Comparison of ENCODE assay signal across 2 cellular contexts in the genomic region with DNA sequence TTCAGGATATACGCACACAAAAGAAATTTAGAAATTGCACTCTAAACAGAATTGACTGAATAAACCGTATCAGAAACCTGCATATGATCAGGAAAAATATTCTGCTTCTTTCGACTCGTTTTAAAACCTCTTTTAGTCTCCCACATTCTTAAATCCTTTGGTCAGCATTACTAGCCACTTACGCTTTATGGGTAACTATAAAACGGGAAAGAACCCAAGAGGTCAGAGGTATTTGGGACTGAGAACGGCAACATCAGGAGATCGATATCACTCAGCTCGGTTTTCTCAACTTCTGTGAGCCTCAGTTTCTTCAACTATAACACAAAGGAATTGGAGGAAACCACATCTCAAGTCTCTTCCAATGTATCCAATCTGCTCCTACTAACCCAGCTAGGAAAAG.
TF ChIP-seq lines count a peak whose summit lies in the region.

No MANE protein-coding gene starts in this region.

TF ChIP-seq in liver, 16 proteins besides CTCF, POLR2A, EP300 and RAD21:
- peak in 1 of 2 donors; percentile 7 for TF ChIP-seq RXRA (IDR thresholded peaks at IDR 0.05)
- TF ChIP-seq, protein P1, sequence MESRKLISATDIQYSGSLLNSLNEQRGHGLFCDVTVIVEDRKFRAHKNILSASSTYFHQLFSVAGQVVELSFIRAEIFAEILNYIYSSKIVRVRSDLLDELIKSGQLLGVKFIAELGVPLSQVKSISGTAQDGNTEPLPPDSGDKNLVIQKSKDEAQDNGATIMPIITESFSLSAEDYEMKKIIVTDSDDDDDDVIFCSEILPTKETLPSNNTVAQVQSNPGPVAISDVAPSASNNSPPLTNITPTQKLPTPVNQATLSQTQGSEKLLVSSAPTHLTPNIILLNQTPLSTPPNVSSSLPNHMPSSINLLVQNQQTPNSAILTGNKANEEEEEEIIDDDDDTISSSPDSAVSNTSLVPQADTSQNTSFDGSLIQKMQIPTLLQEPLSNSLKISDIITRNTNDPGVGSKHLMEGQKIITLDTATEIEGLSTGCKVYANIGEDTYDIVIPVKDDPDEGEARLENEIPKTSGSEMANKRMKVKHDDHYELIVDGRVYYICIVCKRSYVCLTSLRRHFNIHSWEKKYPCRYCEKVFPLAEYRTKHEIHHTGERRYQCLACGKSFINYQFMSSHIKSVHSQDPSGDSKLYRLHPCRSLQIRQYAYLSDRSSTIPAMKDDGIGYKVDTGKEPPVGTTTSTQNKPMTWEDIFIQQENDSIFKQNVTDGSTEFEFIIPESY (IDR thresholded peaks at IDR 0.05): no peak

TF ChIP-seq in HepG2, 621 proteins besides CTCF, POLR2A, EP300 and RAD21:
- no peak for TF ChIP-seq POLR2G (IDR thresholded peaks at IDR 0.05; ENCODE audit: low read depth, low read length)
- no peak for TF ChIP-seq CEBPG (CRISPR knock-in tag; IDR thresholded peaks at IDR 0.05)
- TF ChIP-seq GFI1 (CRISPR knock-in tag; IDR thresholded peaks at IDR 0.05; ENCODE audit: borderline replicate concordance): no peak
- TF ChIP-seq TAF15 (IDR thresholded peaks at IDR 0.05; ENCODE audit: low read depth, low read length, poor library complexity, severe bottlenecking): no peak
- TF ChIP-seq, protein P2, sequence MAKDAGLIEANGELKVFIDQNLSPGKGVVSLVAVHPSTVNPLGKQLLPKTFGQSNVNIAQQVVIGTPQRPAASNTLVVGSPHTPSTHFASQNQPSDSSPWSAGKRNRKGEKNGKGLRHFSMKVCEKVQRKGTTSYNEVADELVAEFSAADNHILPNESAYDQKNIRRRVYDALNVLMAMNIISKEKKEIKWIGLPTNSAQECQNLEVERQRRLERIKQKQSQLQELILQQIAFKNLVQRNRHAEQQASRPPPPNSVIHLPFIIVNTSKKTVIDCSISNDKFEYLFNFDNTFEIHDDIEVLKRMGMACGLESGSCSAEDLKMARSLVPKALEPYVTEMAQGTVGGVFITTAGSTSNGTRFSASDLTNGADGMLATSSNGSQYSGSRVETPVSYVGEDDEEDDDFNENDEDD (CRISPR knock-in tag; IDR thresholded peaks at IDR 0.05; ENCODE audit: borderline replicate concordance): no peak
- TF ChIP-seq ZNF138 (CRISPR knock-in tag; IDR thresholded peaks at IDR 0.05; ENCODE audit: low read depth): no peak
- TF ChIP-seq, protein P3, sequence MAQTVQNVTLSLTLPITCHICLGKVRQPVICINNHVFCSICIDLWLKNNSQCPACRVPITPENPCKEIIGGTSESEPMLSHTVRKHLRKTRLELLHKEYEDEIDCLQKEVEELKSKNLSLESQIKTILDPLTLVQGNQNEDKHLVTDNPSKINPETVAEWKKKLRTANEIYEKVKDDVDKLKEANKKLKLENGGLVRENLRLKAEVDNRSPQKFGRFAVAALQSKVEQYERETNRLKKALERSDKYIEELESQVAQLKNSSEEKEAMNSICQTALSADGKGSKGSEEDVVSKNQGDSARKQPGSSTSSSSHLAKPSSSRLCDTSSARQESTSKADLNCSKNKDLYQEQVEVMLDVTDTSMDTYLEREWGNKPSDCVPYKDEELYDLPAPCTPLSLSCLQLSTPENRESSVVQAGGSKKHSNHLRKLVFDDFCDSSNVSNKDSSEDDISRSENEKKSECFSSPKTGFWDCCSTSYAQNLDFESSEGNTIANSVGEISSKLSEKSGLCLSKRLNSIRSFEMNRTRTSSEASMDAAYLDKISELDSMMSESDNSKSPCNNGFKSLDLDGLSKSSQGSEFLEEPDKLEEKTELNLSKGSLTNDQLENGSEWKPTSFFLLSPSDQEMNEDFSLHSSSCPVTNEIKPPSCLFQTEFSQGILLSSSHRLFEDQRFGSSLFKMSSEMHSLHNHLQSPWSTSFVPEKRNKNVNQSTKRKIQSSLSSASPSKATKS (CRISPR knock-in tag; IDR thresholded peaks at IDR 0.05): no peak
- TF ChIP-seq, protein P4, sequence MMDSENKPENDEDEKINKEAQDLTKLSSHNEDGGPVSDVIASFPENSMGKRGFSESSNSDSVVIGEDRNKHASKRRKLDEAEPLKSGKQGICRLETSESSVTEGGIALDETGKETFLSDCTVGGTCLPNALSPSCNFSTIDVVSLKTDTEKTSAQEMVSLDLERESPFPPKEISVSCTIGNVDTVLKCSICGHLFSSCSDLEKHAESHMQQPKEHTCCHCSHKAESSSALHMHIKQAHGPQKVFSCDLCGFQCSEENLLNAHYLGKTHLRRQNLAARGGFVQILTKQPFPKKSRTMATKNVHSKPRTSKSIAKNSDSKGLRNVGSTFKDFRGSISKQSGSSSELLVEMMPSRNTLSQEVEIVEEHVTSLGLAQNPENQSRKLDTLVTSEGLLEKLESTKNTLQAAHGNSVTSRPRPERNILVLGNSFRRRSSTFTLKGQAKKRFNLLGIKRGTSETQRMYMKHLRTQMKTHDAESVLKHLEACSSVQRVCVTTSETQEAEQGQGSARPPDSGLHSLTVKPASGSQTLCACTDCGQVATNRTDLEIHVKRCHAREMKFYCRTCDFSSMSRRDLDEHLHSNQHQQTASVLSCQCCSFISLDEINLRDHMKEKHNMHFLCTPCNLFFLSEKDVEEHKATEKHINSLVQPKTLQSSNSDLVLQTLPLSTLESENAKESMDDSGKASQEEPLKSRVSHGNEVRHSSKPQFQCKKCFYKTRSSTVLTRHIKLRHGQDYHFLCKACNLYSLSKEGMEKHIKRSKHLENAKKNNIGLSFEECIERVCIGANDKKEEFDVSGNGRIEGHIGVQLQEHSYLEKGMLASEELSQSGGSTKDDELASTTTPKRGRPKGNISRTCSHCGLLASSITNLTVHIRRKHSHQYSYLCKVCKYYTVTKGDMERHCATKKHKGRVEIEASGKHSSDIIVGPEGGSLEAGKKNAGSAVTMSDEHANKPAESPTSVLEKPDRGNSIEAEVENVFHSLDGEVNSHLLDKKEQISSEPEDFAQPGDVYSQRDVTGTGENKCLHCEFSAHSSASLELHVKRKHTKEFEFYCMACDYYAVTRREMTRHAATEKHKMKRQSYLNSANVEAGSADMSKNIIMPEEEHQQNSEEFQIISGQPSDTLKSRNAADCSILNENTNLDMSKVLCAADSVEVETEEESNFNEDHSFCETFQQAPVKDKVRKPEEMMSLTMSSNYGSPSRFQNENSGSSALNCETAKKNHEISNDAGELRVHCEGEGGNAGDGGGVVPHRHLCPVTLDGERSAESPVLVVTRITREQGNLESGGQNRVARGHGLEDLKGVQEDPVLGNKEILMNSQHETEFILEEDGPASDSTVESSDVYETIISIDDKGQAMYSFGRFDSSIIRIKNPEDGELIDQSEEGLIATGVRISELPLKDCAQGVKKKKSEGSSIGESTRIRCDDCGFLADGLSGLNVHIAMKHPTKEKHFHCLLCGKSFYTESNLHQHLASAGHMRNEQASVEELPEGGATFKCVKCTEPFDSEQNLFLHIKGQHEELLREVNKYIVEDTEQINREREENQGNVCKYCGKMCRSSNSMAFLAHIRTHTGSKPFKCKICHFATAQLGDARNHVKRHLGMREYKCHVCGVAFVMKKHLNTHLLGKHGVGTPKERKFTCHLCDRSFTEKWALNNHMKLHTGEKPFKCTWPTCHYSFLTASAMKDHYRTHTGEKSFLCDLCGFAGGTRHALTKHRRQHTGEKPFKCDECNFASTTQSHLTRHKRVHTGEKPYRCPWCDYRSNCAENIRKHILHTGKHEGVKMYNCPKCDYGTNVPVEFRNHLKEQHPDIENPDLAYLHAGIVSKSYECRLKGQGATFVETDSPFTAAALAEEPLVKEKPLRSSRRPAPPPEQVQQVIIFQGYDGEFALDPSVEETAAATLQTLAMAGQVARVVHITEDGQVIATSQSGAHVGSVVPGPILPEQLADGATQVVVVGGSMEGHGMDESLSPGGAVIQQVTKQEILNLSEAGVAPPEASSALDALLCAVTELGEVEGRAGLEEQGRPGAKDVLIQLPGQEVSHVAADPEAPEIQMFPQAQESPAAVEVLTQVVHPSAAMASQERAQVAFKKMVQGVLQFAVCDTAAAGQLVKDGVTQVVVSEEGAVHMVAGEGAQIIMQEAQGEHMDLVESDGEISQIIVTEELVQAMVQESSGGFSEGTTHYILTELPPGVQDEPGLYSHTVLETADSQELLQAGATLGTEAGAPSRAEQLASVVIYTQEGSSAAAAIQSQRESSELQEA (CRISPR knock-in tag; IDR thresholded peaks at IDR 0.05; ENCODE audit: not compliant biosample characterization): no peak
- TF ChIP-seq PHF5A (CRISPR knock-in tag; IDR thresholded peaks at IDR 0.05; ENCODE audit: low read depth, unreplicated experiment): no peak
- no peak for TF ChIP-seq ZFYVE20 (CRISPR knock-in tag; IDR thresholded peaks at IDR 0.05; ENCODE audit: borderline replicate concordance, low read depth)
- no peak for TF ChIP-seq ZNF660 (CRISPR knock-in tag; IDR thresholded peaks at IDR 0.05; ENCODE audit: borderline replicate concordance, low read depth)
- TF ChIP-seq, protein P5, sequence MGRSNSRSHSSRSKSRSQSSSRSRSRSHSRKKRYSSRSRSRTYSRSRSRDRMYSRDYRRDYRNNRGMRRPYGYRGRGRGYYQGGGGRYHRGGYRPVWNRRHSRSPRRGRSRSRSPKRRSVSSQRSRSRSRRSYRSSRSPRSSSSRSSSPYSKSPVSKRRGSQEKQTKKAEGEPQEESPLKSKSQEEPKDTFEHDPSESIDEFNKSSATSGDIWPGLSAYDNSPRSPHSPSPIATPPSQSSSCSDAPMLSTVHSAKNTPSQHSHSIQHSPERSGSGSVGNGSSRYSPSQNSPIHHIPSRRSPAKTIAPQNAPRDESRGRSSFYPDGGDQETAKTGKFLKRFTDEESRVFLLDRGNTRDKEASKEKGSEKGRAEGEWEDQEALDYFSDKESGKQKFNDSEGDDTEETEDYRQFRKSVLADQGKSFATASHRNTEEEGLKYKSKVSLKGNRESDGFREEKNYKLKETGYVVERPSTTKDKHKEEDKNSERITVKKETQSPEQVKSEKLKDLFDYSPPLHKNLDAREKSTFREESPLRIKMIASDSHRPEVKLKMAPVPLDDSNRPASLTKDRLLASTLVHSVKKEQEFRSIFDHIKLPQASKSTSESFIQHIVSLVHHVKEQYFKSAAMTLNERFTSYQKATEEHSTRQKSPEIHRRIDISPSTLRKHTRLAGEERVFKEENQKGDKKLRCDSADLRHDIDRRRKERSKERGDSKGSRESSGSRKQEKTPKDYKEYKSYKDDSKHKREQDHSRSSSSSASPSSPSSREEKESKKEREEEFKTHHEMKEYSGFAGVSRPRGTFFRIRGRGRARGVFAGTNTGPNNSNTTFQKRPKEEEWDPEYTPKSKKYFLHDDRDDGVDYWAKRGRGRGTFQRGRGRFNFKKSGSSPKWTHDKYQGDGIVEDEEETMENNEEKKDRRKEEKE (IDR thresholded peaks at IDR 0.05): no peak
- TF ChIP-seq ISL2 (CRISPR knock-in tag; IDR thresholded peaks at IDR 0.05): no peak
- TF ChIP-seq, protein P6, sequence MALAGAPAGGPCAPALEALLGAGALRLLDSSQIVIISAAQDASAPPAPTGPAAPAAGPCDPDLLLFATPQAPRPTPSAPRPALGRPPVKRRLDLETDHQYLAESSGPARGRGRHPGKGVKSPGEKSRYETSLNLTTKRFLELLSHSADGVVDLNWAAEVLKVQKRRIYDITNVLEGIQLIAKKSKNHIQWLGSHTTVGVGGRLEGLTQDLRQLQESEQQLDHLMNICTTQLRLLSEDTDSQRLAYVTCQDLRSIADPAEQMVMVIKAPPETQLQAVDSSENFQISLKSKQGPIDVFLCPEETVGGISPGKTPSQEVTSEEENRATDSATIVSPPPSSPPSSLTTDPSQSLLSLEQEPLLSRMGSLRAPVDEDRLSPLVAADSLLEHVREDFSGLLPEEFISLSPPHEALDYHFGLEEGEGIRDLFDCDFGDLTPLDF (CRISPR knock-in tag; IDR thresholded peaks at IDR 0.05): no peak
- TF ChIP-seq AGO2 (optimal IDR thresholded peaks at IDR 0.05; ENCODE audit: low read depth, low read length): no peak
- TF ChIP-seq ZFP82 (CRISPR knock-in tag; IDR thresholded peaks at IDR 0.05; ENCODE audit: borderline replicate concordance): no peak
- no peak for TF ChIP-seq ZNF282 (IDR thresholded peaks at IDR 0.05; ENCODE audit: partially characterized antibody)
- TF ChIP-seq RELA (CRISPR knock-in tag; IDR thresholded peaks at IDR 0.05): no peak
- TF ChIP-seq, protein P7, sequence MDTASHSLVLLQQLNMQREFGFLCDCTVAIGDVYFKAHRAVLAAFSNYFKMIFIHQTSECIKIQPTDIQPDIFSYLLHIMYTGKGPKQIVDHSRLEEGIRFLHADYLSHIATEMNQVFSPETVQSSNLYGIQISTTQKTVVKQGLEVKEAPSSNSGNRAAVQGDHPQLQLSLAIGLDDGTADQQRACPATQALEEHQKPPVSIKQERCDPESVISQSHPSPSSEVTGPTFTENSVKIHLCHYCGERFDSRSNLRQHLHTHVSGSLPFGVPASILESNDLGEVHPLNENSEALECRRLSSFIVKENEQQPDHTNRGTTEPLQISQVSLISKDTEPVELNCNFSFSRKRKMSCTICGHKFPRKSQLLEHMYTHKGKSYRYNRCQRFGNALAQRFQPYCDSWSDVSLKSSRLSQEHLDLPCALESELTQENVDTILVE (CRISPR knock-in tag; IDR thresholded peaks at IDR 0.05): no peak
- TF ChIP-seq, protein P8, sequence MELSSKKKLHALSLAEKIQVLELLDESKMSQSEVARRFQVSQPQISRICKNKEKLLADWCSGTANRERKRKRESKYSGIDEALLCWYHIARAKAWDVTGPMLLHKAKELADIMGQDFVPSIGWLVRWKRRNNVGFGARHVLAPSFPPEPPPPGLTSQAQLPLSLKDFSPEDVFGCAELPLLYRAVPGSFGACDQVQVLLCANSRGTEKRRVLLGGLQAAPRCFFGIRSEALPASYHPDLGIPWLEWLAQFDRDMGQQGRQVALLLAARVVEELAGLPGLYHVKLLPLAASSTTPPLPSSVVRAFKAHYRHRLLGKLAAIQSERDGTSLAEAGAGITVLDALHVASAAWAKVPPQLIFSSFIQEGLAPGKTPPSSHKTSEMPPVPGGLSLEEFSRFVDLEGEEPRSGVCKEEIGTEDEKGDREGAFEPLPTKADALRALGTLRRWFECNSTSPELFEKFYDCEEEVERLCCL (CRISPR knock-in tag; IDR thresholded peaks at IDR 0.05; ENCODE audit: borderline replicate concordance): no peak
